13 cellular contexts compared by ENCODE assay signal in the genomic region with DNA sequence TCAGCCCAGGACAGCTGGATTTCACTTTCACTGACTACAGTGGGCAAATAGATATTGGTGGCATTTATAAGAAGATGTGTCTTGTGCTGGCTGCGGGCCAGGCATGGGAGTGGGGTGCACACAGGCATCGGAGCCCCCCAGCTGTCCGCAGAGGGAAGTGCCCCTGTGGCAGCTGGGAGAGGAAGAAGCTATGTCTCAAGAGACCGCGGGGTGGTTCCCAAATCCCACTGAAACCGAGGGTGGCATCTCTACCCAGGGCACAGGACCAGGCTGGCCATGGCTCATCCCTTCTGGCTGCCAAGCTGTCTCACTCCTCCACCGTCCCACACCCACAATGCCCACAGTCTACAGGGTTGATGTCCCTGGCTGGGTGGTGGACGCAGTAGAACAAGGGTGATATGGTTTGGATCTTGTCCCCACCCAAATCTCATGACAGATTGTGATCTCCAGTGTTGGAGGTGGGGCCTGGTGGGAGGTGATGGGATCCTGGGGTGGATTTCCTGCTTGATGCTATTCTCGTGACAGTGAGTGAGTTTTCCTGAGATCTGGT.
A peak's percentile ranks its signal among the peaks of the same experiment; 100 is the strongest.
DNase-seq lines count a peak whose midpoint lies in the region; ATAC-seq and TF ChIP-seq lines count a peak whose summit lies in the region.
"Had no signal": no experiment of that assay in that cellular context is flagged by ENCODE, and none has a peak within 500 bp of the region (broad histone marks: within the 10 kb centered on the region; RNA-seq: fewer than 3 reads in every experiment).

No MANE protein-coding gene starts in this region.

- H3K27me3 ChIP-seq in RWPE2 (ENCODE audit: insufficient read depth, poor library complexity, severe bottlenecking) (no peaks in the 10 kb centered on the region), neuronal stem cell (ENCODE audit: control insufficient read depth in 3 of 3, insufficient read depth in 3 of 3, low read depth in 1 of 3, low read length in 3 of 3) (no peaks in the 10 kb centered on the region), upper lobe of right lung (no peaks in the 10 kb centered on the region), GM23338 (ENCODE audit: insufficient read depth) (no peaks in the 10 kb centered on the region)

- no peaks in the 10 kb centered on the region for H3K4me1 ChIP-seq in RWPE2 (ENCODE audit: insufficient read depth, poor library complexity, severe bottlenecking)
- peaks cover 0 to 3% of the 10 kb centered on the region in 2 donors for H3K4me1 ChIP-seq in neuronal stem cell (ENCODE audit: control insufficient read depth in 2 of 2, insufficient read depth in 1 of 2, low read depth in 1 of 2, low read length in 2 of 2)
- H3K4me1 ChIP-seq in upper lobe of right lung: no peaks in the 10 kb centered on the region
- H3K4me1 ChIP-seq in GM23338 (ENCODE audit: insufficient read depth): no peaks in the 10 kb centered on the region

- H3K9me3 Mint-ChIP-seq in GM23338: peaks cover 93% of the 10 kb centered on the region
- H3K9me3 Mint-ChIP-seq: CD4-positive, CD25-positive, alpha-beta regulatory T cell had no signal

- no peaks in the 10 kb centered on the region for H3K79me2 ChIP-seq in GM23338 (replicated peaks; ENCODE audit: insufficient read depth)

- H3K36me3 Mint-ChIP-seq in GM23338 (ENCODE audit: low read depth): peaks cover 25% of the 10 kb centered on the region; the same call in 2 of the 3 replicates
- H3K36me3 Mint-ChIP-seq: CD4-positive, CD25-positive, alpha-beta regulatory T cell; IgD-negative memory B cell had no signal

- no peak overlapping the region for H3K9ac ChIP-seq in neuronal stem cell (ENCODE audit: low read depth, low read length, poor library complexity)
- H3K9ac ChIP-seq: GM23248 had no signal

- no peaks in the 10 kb centered on the region for H3F3A ChIP-seq in GM23338 (replicated peaks; ENCODE audit: low read depth)

- no peaks in the 10 kb centered on the region for H4K20me1 ChIP-seq in GM23338 (replicated peaks; ENCODE audit: insufficient read depth)

- H3K9me2 ChIP-seq in GM23338 (ENCODE audit: insufficient read depth): no peaks in the 10 kb centered on the region

- no peak overlapping the region for H3K4me2 ChIP-seq in neuronal stem cell (ENCODE audit: insufficient read depth, low read length, poor library complexity, severe bottlenecking)
- no peak overlapping the region for H3K4me2 ChIP-seq in GM23338

- no peak overlapping the region for H3K4me3 Mint-ChIP-seq in GM23338
- H3K4me3 Mint-ChIP-seq: CD4-positive, CD25-positive, alpha-beta regulatory T cell; IgD-negative memory B cell had no signal

- H3K79me1 ChIP-seq in neuronal stem cell (ENCODE audit: low read depth, low read length): no peaks in the 10 kb centered on the region

- H2BK12ac ChIP-seq in neuronal stem cell (ENCODE audit: low read length): no peak overlapping the region

- no peak overlapping the region for H3K14ac ChIP-seq in neuronal stem cell (ENCODE audit: low read length)

- WGBS in neuronal stem cell (ENCODE audit: extremely low coverage in 2 of 2, insufficient read length in 2 of 2, insufficient replicate concordance in 1 of 2), 2 donors: no CpG with 5 or more reads among the region's 9 CpGs
- 74 to 80% methylated on average over 9 of the region's 9 CpGs for WGBS in lower leg skin, 2 donors

- peak overlapping the region; percentile 18 for H2BK15ac ChIP-seq in neuronal stem cell (ENCODE audit: low read length)

- H3K27ac ChIP-seq in RWPE2 (ENCODE audit: poor library complexity, severe bottlenecking): no peak overlapping the region
- H3K27ac ChIP-seq in neuronal stem cell (replicated peaks; ENCODE audit: low read length): no peak overlapping the region
- H3K27ac ChIP-seq in upper lobe of right lung: no peak overlapping the region
- H3K27ac ChIP-seq in GM23338 (ENCODE audit: low read depth): no peak overlapping the region
- H3K27ac ChIP-seq: 22Rv1, GM23248 had no signal

- no peaks in the 10 kb centered on the region for H3K4me1 Mint-ChIP-seq in GM23338
- H3K4me1 Mint-ChIP-seq: CD4-positive, CD25-positive, alpha-beta regulatory T cell; IgD-negative memory B cell had no signal

- H3K4me3 ChIP-seq in RWPE2 (ENCODE audit: severe bottlenecking) (no peak overlapping the region), neuronal stem cell (ENCODE audit: low read length in 2 of 2) (no peak overlapping the region), upper lobe of right lung (no peak overlapping the region), lower leg skin (ENCODE audit: low read depth, poor library complexity, severe bottlenecking) (no peak overlapping the region), GM23338 (no peak overlapping the region)
- H3K4me3 ChIP-seq: GM23248 had no signal

- H3K23ac ChIP-seq in neuronal stem cell (ENCODE audit: low read depth, low read length, poor library complexity): no peak overlapping the region

- H4K91ac ChIP-seq in neuronal stem cell (ENCODE audit: low read depth, low read length, poor library complexity): no peak overlapping the region

- peak; percentile 43 for DNase-seq in activated effector memory CD4-positive, alpha-beta T cell treated with anti-CD3 and anti-CD28 coated beads, Interleukin-2, amount 50 U/mL, for 16 hours
- no peak for DNase-seq in activated effector memory CD4-positive, alpha-beta T cell treated with Interleukin-2 at 50 U/mL for 16 hours
- DNase-seq in RWPE2 (ENCODE audit: low spot score) (peak; percentile 31), neuronal stem cell (ENCODE audit: low spot score) (no peak), upper lobe of right lung (peak; percentile 46), NCI-H2171 treated with DMSO at 0.1 percent for 48 hours (lab: John Stamatoyannopoulos, UW) (no peak), lower leg skin (ENCODE audit: low spot score in 2 of 2) (no peak), GM23338 (ENCODE audit: low spot score) (no peak)
- DNase-seq: CD4-positive, CD25-positive, alpha-beta regulatory T cell; GM23248; H7 had no signal

- no peak overlapping the region for H3K27ac Mint-ChIP-seq in GM23338
- H3K27ac Mint-ChIP-seq: CD4-positive, CD25-positive, alpha-beta regulatory T cell; IgD-negative memory B cell had no signal

- intact Hi-C loops in upper lobe of right lung (cut with DNase I): no loop called here
- intact Hi-C loops in lower leg skin (cut with DNase I; ENCODE audit: low total_unique reads): no loop called here

- no peak overlapping the region for H2AFZ ChIP-seq in neuronal stem cell (ENCODE audit: low read length)
- H2AFZ ChIP-seq in GM23338: no peak overlapping the region
- H2AFZ ChIP-seq: GM23248 had no signal

- H3K27me3 Mint-ChIP-seq in GM23338 (ENCODE audit: insufficient read depth, low read depth, poor library complexity): no peaks in the 10 kb centered on the region
- H3K27me3 Mint-ChIP-seq: CD4-positive, CD25-positive, alpha-beta regulatory T cell; IgD-negative memory B cell had no signal

- H2BK120ac ChIP-seq in neuronal stem cell (ENCODE audit: low read depth, low read length): no peak overlapping the region

- no peak overlapping the region for H2AK5ac ChIP-seq in neuronal stem cell (ENCODE audit: low read depth, low read length)

- H2BK5ac ChIP-seq in neuronal stem cell (ENCODE audit: low read length): no peak overlapping the region

- TF ChIP-seq POLR2A in lower leg skin (IDR thresholded peaks at IDR 0.05): no peak

- H3K9me3 ChIP-seq in RWPE2 (ENCODE audit: severe bottlenecking) (no peaks in the 10 kb centered on the region), neuronal stem cell (replicated peaks in 1 of 2; ENCODE audit: control insufficient read depth in 2 of 2, insufficient read depth in 1 of 2, low read depth in 1 of 2, low read length in 2 of 2) (peaks cover 0 to 1% of the 10 kb centered on the region in 2 donors), upper lobe of right lung (no peaks in the 10 kb centered on the region)

- TF ChIP-seq CTCF in RWPE2 (IDR thresholded peaks at IDR 0.05; ENCODE audit: poor library complexity, severe bottlenecking) (no peak), upper lobe of right lung (IDR thresholded peaks at IDR 0.05) (no peak), lower leg skin (IDR thresholded peaks at IDR 0.05) (no peak), GM23338 (conservative IDR thresholded peaks at IDR 0.05; ENCODE audit: low read depth in 2 of 2) (no peak)

- H3K4ac ChIP-seq in neuronal stem cell (ENCODE audit: low read length): no peak overlapping the region

- peak overlapping the region; percentile 19 for H3K18ac ChIP-seq in neuronal stem cell (ENCODE audit: low read length)

- H3K36me3 ChIP-seq in RWPE2 (ENCODE audit: low read depth): no peaks in the 10 kb centered on the region
- no peaks in the 10 kb centered on the region for H3K36me3 ChIP-seq in neuronal stem cell (replicated peaks in 1 of 2; ENCODE audit: control insufficient read depth in 2 of 2, insufficient read depth in 2 of 2, low read length in 2 of 2)
- H3K36me3 ChIP-seq in upper lobe of right lung: no peaks in the 10 kb centered on the region
- no peaks in the 10 kb centered on the region for H3K36me3 ChIP-seq in GM23338 (ENCODE audit: insufficient read depth)

- no peak overlapping the region for H4K8ac ChIP-seq in neuronal stem cell (ENCODE audit: low read depth, low read length)

- ATAC-seq in RWPE2 (ENCODE audit: low read depth) (no peak), upper lobe of right lung (no peak), GM23338 (no peak)

TF ChIP-seq in GM23338, 12 proteins besides CTCF, POLR2A, EP300 and RAD21 (continues in another document):
- TF ChIP-seq ZNF331 (CRISPR knock-in tag; IDR thresholded peaks at IDR 0.05; ENCODE audit: low read depth) (no peak), EZH2 (IDR thresholded peaks at IDR 0.05; ENCODE audit: low read depth, unreplicated experiment) (no peak), NANOG (IDR thresholded peaks at IDR 0.05; ENCODE audit: borderline replicate concordance) (no peak), ZNF114 (CRISPR knock-in tag; IDR thresholded peaks at IDR 0.05) (no peak), STAT1 (IDR thresholded peaks at IDR 0.05; ENCODE audit: unreplicated experiment) (no peak)
- TF ChIP-seq, protein P1, sequence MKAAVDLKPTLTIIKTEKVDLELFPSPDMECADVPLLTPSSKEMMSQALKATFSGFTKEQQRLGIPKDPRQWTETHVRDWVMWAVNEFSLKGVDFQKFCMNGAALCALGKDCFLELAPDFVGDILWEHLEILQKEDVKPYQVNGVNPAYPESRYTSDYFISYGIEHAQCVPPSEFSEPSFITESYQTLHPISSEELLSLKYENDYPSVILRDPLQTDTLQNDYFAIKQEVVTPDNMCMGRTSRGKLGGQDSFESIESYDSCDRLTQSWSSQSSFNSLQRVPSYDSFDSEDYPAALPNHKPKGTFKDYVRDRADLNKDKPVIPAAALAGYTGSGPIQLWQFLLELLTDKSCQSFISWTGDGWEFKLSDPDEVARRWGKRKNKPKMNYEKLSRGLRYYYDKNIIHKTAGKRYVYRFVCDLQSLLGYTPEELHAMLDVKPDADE (IDR thresholded peaks at IDR 0.05): no peak

Comparison
In these comparisons a context has a peak if more than half of its experiments do, and no peak if none do; other contexts are left out.
1. DNase-seq: peak in activated effector memory CD4-positive, alpha-beta T cell treated with anti-CD3 and anti-CD28 coated beads, Interleukin-2, amount 50 U/mL, for 16 hours (single experiment), RWPE2 (single experiment) and upper lobe of right lung (single experiment); none in activated effector memory CD4-positive, alpha-beta T cell treated with Interleukin-2 at 50 U/mL for 16 hours (single experiment), neuronal stem cell (single experiment), NCI-H2171 treated with DMSO at 0.1 percent for 48 hours (single experiment), lower leg skin (0 of 2) and GM23338 (single experiment).